ENCODE assay signal across 8 cellular contexts in genomic region chr2:231396058-231396821, GRCh38. TPM values are rescaled to one million over a fixed set of nuclear protein-coding genes. Genes with fewer than 3 reads are reported as not detected.
DNase-seq lines count a peak whose midpoint lies in the region; ATAC-seq, FAIRE-seq and TF ChIP-seq lines count a peak whose summit lies in the region.

No MANE protein-coding gene starts in this region.

- peaks cover 50% of the 10 kb centered on the region for H3K4me1 ChIP-seq in GM12878 (ENCODE audit: control insufficient read depth, insufficient read depth, low read length)

- 11% methylated on average over 23 of the region's 41 CpGs for WGBS in GM12878 (ENCODE audit: insufficient coverage, insufficient replicate concordance, low lambda C conversion rate, missing lambda C conversion rate)

- H3K9ac ChIP-seq in GM12878 (ENCODE audit: control insufficient read depth, insufficient read depth, low read length), result peak overlapping the region; percentile 67

- peak overlapping the region; percentile 96 for H3K4me2 ChIP-seq in GM12878 (ENCODE audit: control insufficient read depth, insufficient read depth)

- in situ Hi-C loops in GM12878 (cut with MboI), result no loop called here

- peaks cover 12% of the 10 kb centered on the region for H3K4me1 Mint-ChIP-seq in HFFc6 (ENCODE audit: low read depth)

- intact Hi-C loops in GM12878 (cut with micrococcal nuclease; ENCODE audit: unreplicated experiment), result loop anchor here (10.0 kb wide), 2 partner anchors 269 to 571 kb away; no protein-coding TSS in a partner anchor

- no peak overlapping the region for H3K27ac Mint-ChIP-seq in HFFc6

- FAIRE-seq in GM12878 (lab: Jason Lieb, UNC), result no peak

- H3K36me3 Mint-ChIP-seq in HFFc6 (ENCODE audit: low read depth), result no peaks in the 10 kb centered on the region

- peak overlapping the region; percentile 19 for H2AFZ ChIP-seq in GM12878 (ENCODE audit: control insufficient read depth, low read depth, low read length)

- BruUV-seq in GM12878 (replicated peaks; lab: Mats Ljungman, UMichigan), result no TSS peak

- RAD21 ChIA-PET in GM12878 (lab: Charles Lee; ENCODE audit: unreplicated experiment), result interaction anchor here (1.0 to 6.0 kb wide), 6 partner anchors 10 to 292 kb away, joined by 3 to 52 read pairs (median 7); no protein-coding TSS in a partner anchor

- H3K36me3 ChIP-seq in GM12878 (ENCODE audit: control insufficient read depth in 2 of 2, insufficient read depth in 2 of 2, low read length in 1 of 2), result peaks cover 0 to 4% of the 10 kb centered on the region in 2 experiments; a peak in 2 of 4 replicates

- no peak for TF ChIP-seq POLR2A in GM12878 (IDR thresholded peaks at IDR 0.05; ENCODE audit: low read depth, low read length)

- peak overlapping the region; percentile 61 for H3K4me3 ChIP-seq in HL-60 (replicated peaks; ENCODE audit: insufficient read depth, low read length)
- H3K4me3 ChIP-seq in GM12878, result peak overlapping the region; percentile 79

- POLR2A ChIA-PET in GM12878 (lab: Charles Lee), result interaction anchor here (1.0 to 1.7 kb wide), 3 partner anchors 9 to 99 kb away, joined by 3 to 4 read pairs (median 4); no protein-coding TSS in a partner anchor

- peak overlapping the region; percentile 95 for H3K27ac ChIP-seq in HL-60 (replicated peaks)
- H3K27ac ChIP-seq in GM12878 (ENCODE audit: control insufficient read depth, insufficient read depth), result peak overlapping the region; percentile 47; the same call in 1 of the 2 replicates
- H3K27ac ChIP-seq in substantia nigra (ENCODE audit: low read depth, low read length, poor library complexity, severe bottlenecking), result peak overlapping the region; percentile 33

- H3K79me2 ChIP-seq in GM12878 (ENCODE audit: control insufficient read depth, insufficient read depth, low read length), result peaks cover 39% of the 10 kb centered on the region

- no peak for ATAC-seq in GM12878

- DNase-seq in HL-60 (ENCODE audit: low read depth in 1 of 2, low spot score in 1 of 2) (no peak), GM12878 (ENCODE audit: low read depth, low spot score) (no peak), left kidney (ENCODE audit: low read depth, low spot score) (peak; percentile 22), substantia nigra (lab: John Stamatoyannopoulos, UW) (no peak), NCI-H774 (lab: John Stamatoyannopoulos, UW) (no peak), HK-2 (ENCODE audit: unreplicated experiment) (no peak), HFFc6 (no peak), NCI-H446 (lab: John Stamatoyannopoulos, UW) (no peak)

- SMC1A ChIA-PET in GM12878 (lab: Charles Lee; ENCODE audit: uncharacterized antibody, unreplicated experiment), result interaction anchor here (1.1 to 6.3 kb wide), 4 partner anchors 9 to 292 kb away, joined by 5 to 66 read pairs (median 25); no protein-coding TSS in a partner anchor

- no peak for TF ChIP-seq RAD21 in GM12878 (IDR thresholded peaks at IDR 0.05; ENCODE audit: insufficient read depth, low read depth, low read length)

- no peaks in the 10 kb centered on the region for H4K20me1 ChIP-seq in GM12878 (ENCODE audit: control insufficient read depth, insufficient read depth)

- H3K4me3 Mint-ChIP-seq in HFFc6, result no peak overlapping the region

- H3K27me3 Mint-ChIP-seq in HFFc6 (ENCODE audit: insufficient read depth), result peaks cover 14% of the 10 kb centered on the region

- no peaks in the 10 kb centered on the region for H3K9me3 ChIP-seq in GM12878 (replicated peaks; ENCODE audit: control insufficient read depth, insufficient read depth, low read length)

- H3K27me3 ChIP-seq in HL-60 (ENCODE audit: insufficient read depth, poor library complexity, severe bottlenecking) (no peaks in the 10 kb centered on the region), GM12878 (replicated peaks in 1 of 2; ENCODE audit: control insufficient read depth in 2 of 2, insufficient read depth in 2 of 2, low read length in 1 of 2) (no peaks in the 10 kb centered on the region)

- TF ChIP-seq CTCF in HL-60 (IDR thresholded peaks at IDR 0.05; ENCODE audit: insufficient read depth, low read length) (no peak), GM12878 (IDR thresholded peaks at IDR 0.05 in 2 of 3, conservative IDR thresholded peaks at IDR 0.05 in 1 of 3; ENCODE audit: control insufficient read depth in 2 of 3, extremely low read depth in 1 of 3, insufficient read depth in 1 of 3, low read depth in 3 of 3, low read length in 3 of 3) (no peak), HFFc6 (IDR thresholded peaks at IDR 0.05) (no peak)

- CTCF ChIA-PET in GM12878 (lab: Yijun Ruan, JAX), result interaction anchor here (1.0 to 6.0 kb wide), 8 partner anchors 10 to 292 kb away, joined by 3 to 79 read pairs (median 5); no protein-coding TSS in a partner anchor

- H3K9me3 Mint-ChIP-seq in HFFc6, result no peaks in the 10 kb centered on the region

- TF ChIP-seq EP300 in GM12878 (IDR thresholded peaks at IDR 0.05; ENCODE audit: borderline replicate concordance in 1 of 2, control insufficient read depth in 1 of 2, low read depth in 2 of 2, low read length in 2 of 2), result no peak

TF ChIP-seq in GM12878, 131 proteins besides CTCF, POLR2A, EP300 and RAD21:
- peak; percentile 39; the same call in 1 of the 2 replicates for TF ChIP-seq DPF2 (IDR thresholded peaks at IDR 0.05)
- TF ChIP-seq IKZF1 (conservative IDR thresholded peaks at IDR 0.05), result peak; percentile 43
- TF ChIP-seq GATAD2B (conservative IDR thresholded peaks at IDR 0.05; ENCODE audit: low read depth), result peak; percentile 50
- TF ChIP-seq SREBF1 (IDR thresholded peaks at IDR 0.05; ENCODE audit: low read length), result no peak
- TF ChIP-seq KAT2A (conservative IDR thresholded peaks at IDR 0.05; ENCODE audit: control insufficient read depth, low read depth, low read length), result no peak

RNA-seq across cellular contexts. Expression of gene B3GNT7, which starts 0.7 kb away (rescaled TPM):
- total RNA-seq in GM12878 (2013; cell fraction: nucleolus; rRNA removed), result 6.4 and 7.8 TPM in 2 replicates
- total RNA-seq in GM12878 (2014; rRNA removed), result 7.2 and 7.9 TPM in 2 replicates
- total RNA-seq in GM12878 (2014; rRNA removed; fragmentation: Illumina TruSeq; extraction: Trizol), result 2.6 and 3.0 TPM in 2 replicates
- total RNA-seq in GM12878 (2021), result 10.1 and 12.6 TPM in 2 replicates
- 2.0 TPM for polyA plus RNA-seq in GM12878 (2011; ENCODE audit: low read depth)
- 0.52 and 0.91 TPM in 2 replicates for polyA plus RNA-seq in GM12878 (2011; rRNA removed)
- 2.1 and 2.3 TPM in 2 replicates for polyA plus RNA-seq in GM12878 (2011; cell fraction: cytosol; rRNA removed)
- 5.9 and 7.4 TPM in 2 replicates for polyA plus RNA-seq in GM12878 (2011; cell fraction: nucleus; rRNA removed)
- polyA plus RNA-seq in GM12878 (2012), result 4.4 and 4.5 TPM in 2 replicates
- 1.2 and 3.8 TPM in 2 replicates for polyA plus RNA-seq in GM12878 (2014; fragmentation: Illumina TruSeq; extraction: Trizol)
- 1 to 10 TPM; 1.1 to 1.3 TPM for polyA plus RNA-seq in GM12878 (2014; fragmentation: Nextera tagmentation; extraction: Ambion mirVana)
- 3.5 and 4.2 TPM in 2 replicates for polyA plus RNA-seq in GM12878 (2014; rRNA removed)
- polyA plus RNA-seq in GM12878 (2016; fragmentation: Nextera tagmentation; extraction: Ambion mirVana), result 1 to 10 TPM; 4.5 to 5.2 TPM
- 1.5 and 3.7 TPM in 2 replicates for polyA minus RNA-seq in GM12878 (2011; rRNA and poly(A)+ RNA removed)
- polyA minus RNA-seq in GM12878 (2011; cell fraction: cytosol; rRNA and poly(A)+ RNA removed), result 2.0 and 3.5 TPM in 2 replicates
- 2.8 and 3.8 TPM in 2 replicates for polyA minus RNA-seq in GM12878 (2011; cell fraction: nucleus; rRNA and poly(A)+ RNA removed)
- under 1 TPM in 5 of 6 experiments, not detected in 1; 0.09 to 0.15 (median 0.11) TPM for total RNA-seq in HFFc6 (2021; fragmentation: NEBNext Ultra II Directional; extraction: Animal tissue kit (Norgen Biotek cat#: 25700))

Comparison
In these comparisons a context has a peak if more than half of its experiments do, and no peak if none do; other contexts are left out.
1. H3K27ac ChIP-seq: peak in every context shown above with its lines; median percentile 95 in HL-60; 47 in GM12878; 33 in substantia nigra.